Comparison of ENCODE assay signal across 20 cellular contexts in the genomic region with DNA sequence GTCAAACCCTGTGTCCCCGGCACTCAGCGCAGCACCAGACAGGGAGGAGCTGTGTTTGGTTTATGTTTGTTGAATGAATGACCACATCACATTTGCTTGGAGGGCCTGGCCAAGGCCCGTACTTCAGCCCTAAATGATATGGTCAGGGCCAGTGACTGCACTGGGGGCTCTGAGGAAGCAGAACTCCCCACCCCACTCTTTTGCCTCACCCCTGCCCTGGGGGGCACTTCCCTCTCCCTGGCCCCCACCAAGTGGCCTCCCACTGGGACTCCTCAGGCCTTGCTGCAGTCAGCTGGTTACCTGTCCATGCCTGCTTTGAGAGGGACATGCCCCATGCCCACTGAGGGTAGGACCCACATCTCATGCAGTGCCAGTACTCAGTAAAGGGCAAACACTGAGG. TPM values are rescaled to one million over a fixed set of nuclear protein-coding genes. Genes with fewer than 3 reads are reported as not detected.
DNase-seq lines count a peak whose midpoint lies in the region; ATAC-seq and TF ChIP-seq lines count a peak whose summit lies in the region.
"Had no signal": no experiment of that assay in that cellular context is flagged by ENCODE, and none has a peak within 500 bp of the region (broad histone marks: within the 10 kb centered on the region; RNA-seq: fewer than 3 reads in every experiment).

No MANE protein-coding gene starts in this region.

- H3K9me3 Mint-ChIP-seq in CD4-positive, alpha-beta memory T cell: no peaks in the 10 kb centered on the region
- H3K9me3 Mint-ChIP-seq: CD8-positive, alpha-beta memory T cell; GM23338; stimulated activated effector memory CD8-positive, alpha-beta T cell treated with anti-CD3 and anti-CD28 coated beads, Interleukin-12 subunit alpha, Interleukin-12 subunit beta, amount 100 ng/mL, for 72 hours had no signal

- H3K4me1 ChIP-seq in HEK293 (ENCODE audit: control insufficient read depth, insufficient read depth, low read length): peaks cover 7% of the 10 kb centered on the region
- H3K4me1 ChIP-seq in lower lobe of right lung: peaks cover 49% of the 10 kb centered on the region
- H3K4me1 ChIP-seq in skeletal muscle tissue (ENCODE audit: control insufficient read depth in 3 of 3, insufficient read depth in 3 of 3, low read length in 3 of 3): peaks cover 23 to 57% (median 32%) of the 10 kb centered on the region in 3 donors
- H3K4me1 ChIP-seq in CD4-positive, alpha-beta memory T cell (ENCODE audit: insufficient read depth, low read length): peaks cover 25% of the 10 kb centered on the region

- peak overlapping the region in 1 of 7 donors; percentile 8 for H3K27ac Mint-ChIP-seq in CD4-positive, alpha-beta memory T cell
- H3K27ac Mint-ChIP-seq: activated naive CD8-positive, alpha-beta T cell; GM23338; stimulated activated effector memory CD8-positive, alpha-beta T cell treated with anti-CD3 and anti-CD28 coated beads, Interleukin-12 subunit alpha, Interleukin-12 subunit beta, amount 100 ng/mL, for 72 hours had no signal

- H3K27me3 Mint-ChIP-seq in CD4-positive, alpha-beta memory T cell: no peaks in the 10 kb centered on the region
- H3K27me3 Mint-ChIP-seq: activated naive CD8-positive, alpha-beta T cell; CD8-positive, alpha-beta memory T cell had no signal

- H3K4me1 Mint-ChIP-seq in CD4-positive, alpha-beta memory T cell: peaks cover 10 to 27% (median 18%) of the 10 kb centered on the region in 4 donors

- H3K9ac ChIP-seq in skeletal muscle tissue (ENCODE audit: low read depth in 1 of 3, low read length in 3 of 3): peak overlapping the region in 2 of 3 donors; percentile 33

- H3K27ac ChIP-seq in HEK293 (ENCODE audit: extremely low read depth, low read depth, low read length) (no peak overlapping the region), caudate nucleus (ENCODE audit: low read depth, low read length) (peak overlapping the region; percentile 39), lower lobe of right lung (no peak overlapping the region), skeletal muscle tissue (ENCODE audit: low read depth, low read length) (peak overlapping the region; percentile 40)
- H3K27ac ChIP-seq in CD4-positive, alpha-beta memory T cell (ENCODE audit: low read depth, low read length): no peak overlapping the region
- H3K27ac ChIP-seq: psoas muscle, testis had no signal

- intact Hi-C loops in lower lobe of right lung (cut with DNase I): no loop called here
- intact Hi-C loops in CD4-positive, alpha-beta memory T cell (cut with micrococcal nuclease): loop anchor here (5.0 kb wide), 1 partner anchor 253 kb away; a partner anchor contains a TSS

- TF ChIP-seq CTCF in HEK293 (tag by site-specific recombination; IDR thresholded peaks at IDR 0.05) (no peak), lower lobe of right lung (IDR thresholded peaks at IDR 0.05) (no peak)

- POLR2A ChIA-PET in HEK293 (lab: Yijun Ruan, JAX): interaction anchor here (1.0 to 1.6 kb wide), 3 partner anchors 13 to 17 kb away, joined by 3 to 4 read pairs (median 3); a partner anchor contains a TSS
- POLR2A ChIA-PET in CD4-positive, alpha-beta memory T cell (lab: Charles Lee; ENCODE audit: partially characterized antibody): interaction anchor here (5.0 kb wide), 1 partner anchor 55 kb away, joined by 73 read pairs; a partner anchor contains a TSS

- H3K4me3 ChIP-seq in HEK293 (ENCODE audit: low read depth, low read length) (no peak overlapping the region), lower lobe of right lung (no peak overlapping the region), skeletal muscle tissue (ENCODE audit: low read length in 3 of 3) (no peak overlapping the region)
- H3K4me3 ChIP-seq in CD4-positive, alpha-beta memory T cell (ENCODE audit: low read length in 2 of 2): no peak overlapping the region
- H3K4me3 ChIP-seq: GM23338, psoas muscle, testis had no signal

- ATAC-seq in lower lobe of right lung (no peak), GM21423 (IDR thresholded peaks at IDR 0.05; ENCODE audit: unreplicated experiment) (no peak)
- ATAC-seq: GM23338; psoas muscle; stimulated activated effector memory CD8-positive, alpha-beta T cell treated with anti-CD3 and anti-CD28 coated beads, Interleukin-12 subunit alpha, Interleukin-12 subunit beta, amount 100 ng/mL, for 72 hours had no signal

- CTCF ChIA-PET in HEK293 (lab: Yijun Ruan, JAX): interaction anchor here (0.7 to 10.8 kb wide), 4 partner anchors 14 to 54 kb away, joined by 3 to 133 read pairs (median 10); a partner anchor contains a TSS
- CTCF ChIA-PET in CD4-positive, alpha-beta memory T cell (lab: Charles Lee; ENCODE audit: partially characterized antibody): interaction anchor here (0.9 to 4.9 kb wide), 2 partner anchors 12 to 56 kb away, joined by 4 to 64 read pairs; a partner anchor contains a TSS

- DNase-seq in caudate nucleus (lab: John Stamatoyannopoulos, UW): no peak
- DNase-seq in lower lobe of right lung: peak; percentile 32
- DNase-seq in CD4-positive, alpha-beta memory T cell: no peak
- no peak for DNase-seq in A172 (ENCODE audit: low spot score)
- DNase-seq: activated T-cell treated with anti-CD3 and anti-CD28 coated beads for 4 hours; DMS 273 treated with DMSO at 0.1 percent for 48 hours; kidney glomerular epithelial cell; NCI-H510A; psoas muscle; stimulated activated CD4-positive, alpha-beta T cell treated with anti-CD3 and anti-CD28 coated beads, Interleukin-2, amount 100 ng/mL, for 48 hours; testis had no signal

- H3K36me3 ChIP-seq in HEK293 (ENCODE audit: control insufficient read depth in 2 of 2, insufficient read depth in 1 of 2, low read length in 2 of 2): peaks cover 0 to 21% of the 10 kb centered on the region in 2 experiments; a peak in 2 of 3 replicates
- peaks cover 5% of the 10 kb centered on the region for H3K36me3 ChIP-seq in lower lobe of right lung
- no peaks in the 10 kb centered on the region for H3K36me3 ChIP-seq in skeletal muscle tissue (ENCODE audit: control insufficient read depth in 3 of 3, insufficient read depth in 3 of 3, low read length in 3 of 3)
- no peaks in the 10 kb centered on the region for H3K36me3 ChIP-seq in CD4-positive, alpha-beta memory T cell (ENCODE audit: insufficient read depth, low read length)

- H3K9me3 ChIP-seq in HEK293 (ENCODE audit: control insufficient read depth, insufficient read depth, low read depth, low read length) (no peaks in the 10 kb centered on the region), lower lobe of right lung (no peaks in the 10 kb centered on the region), skeletal muscle tissue (ENCODE audit: control insufficient read depth in 3 of 3, low read length in 3 of 3) (no peaks in the 10 kb centered on the region)
- no peaks in the 10 kb centered on the region for H3K9me3 ChIP-seq in CD4-positive, alpha-beta memory T cell (ENCODE audit: control insufficient read depth in 1 of 2, low read length in 2 of 2)
- H3K9me3 ChIP-seq: psoas muscle, testis had no signal

- no peaks in the 10 kb centered on the region for H3K27me3 ChIP-seq in lower lobe of right lung (ENCODE audit: low read depth)
- H3K27me3 ChIP-seq in skeletal muscle tissue (ENCODE audit: control insufficient read depth in 3 of 3, insufficient read depth in 3 of 3, low read length in 3 of 3): no peaks in the 10 kb centered on the region
- H3K27me3 ChIP-seq in CD4-positive, alpha-beta memory T cell (ENCODE audit: insufficient read depth, low read length): no peaks in the 10 kb centered on the region
- H3K27me3 ChIP-seq: testis had no signal

- no peak overlapping the region for H3K4me3 Mint-ChIP-seq in CD4-positive, alpha-beta memory T cell
- H3K4me3 Mint-ChIP-seq: activated naive CD8-positive, alpha-beta T cell; GM23338; stimulated activated effector memory CD8-positive, alpha-beta T cell treated with anti-CD3 and anti-CD28 coated beads, Interleukin-12 subunit alpha, Interleukin-12 subunit beta, amount 100 ng/mL, for 72 hours had no signal

- peaks cover 3 to 4% of the 10 kb centered on the region in 2 donors for H3K36me3 Mint-ChIP-seq in CD4-positive, alpha-beta memory T cell

TF ChIP-seq in HEK293, 187 proteins besides CTCF, POLR2A, EP300 and RAD21:
- TF ChIP-seq GLIS1 (tag by site-specific recombination; IDR thresholded peaks at IDR 0.05) (peak; percentile 72), ZNF785 (tag by site-specific recombination; IDR thresholded peaks at IDR 0.05) (no peak)

RNA-seq across cellular contexts. Expression of a gene that starts 2.9 kb away (rescaled TPM):
- total RNA-seq in lower lobe of right lung (33.2 TPM), skeletal muscle tissue (9.4 TPM)
- total RNA-seq in CD4-positive, alpha-beta memory T cell: 10 to 100 TPM; 15.7 to 17.3 TPM
- 10 to 100 TPM; 16.3 to 31.5 TPM for polyA plus RNA-seq in CD4-positive, alpha-beta memory T cell
- 108 and 110 TPM in 2 replicates for total RNA-seq in A172 (2014; rRNA removed; shearing (Covaris generic))

RNA-seq across cellular contexts. Expression of a gene that starts 16.6 kb away (rescaled TPM):
- total RNA-seq in lower lobe of right lung (3.9 TPM), skeletal muscle tissue (not detected)
- total RNA-seq in CD4-positive, alpha-beta memory T cell: not detected
- polyA plus RNA-seq in CD4-positive, alpha-beta memory T cell: under 1 TPM in 1 of 2 donors, not detected in 1; 0.15 TPM
- total RNA-seq in A172 (2014; rRNA removed; shearing (Covaris generic)): 0.67 TPM in 1 of 2 replicates, not detected in the other
- polyA plus RNA-seq: CD8-positive, alpha-beta memory T cell had no signal

RNA-seq across cellular contexts. Expression of a gene that starts 21.9 kb away (rescaled TPM):
- total RNA-seq in lower lobe of right lung (76.2 TPM), skeletal muscle tissue (46.4 TPM)
- 10 to 100 TPM; 52.2 to 56.7 TPM for total RNA-seq in CD4-positive, alpha-beta memory T cell
- 1 to 10 TPM in 1 of 2 donors, under 1 TPM in 1; 0.56 to 1.9 TPM for polyA plus RNA-seq in CD4-positive, alpha-beta memory T cell
- total RNA-seq in A172 (2014; rRNA removed; shearing (Covaris generic)): 94.1 and 129 TPM in 2 replicates

RNA-seq across cellular contexts. Expression of a gene that starts 31.5 kb away (rescaled TPM):
- 97.7 TPM for total RNA-seq in lower lobe of right lung
- 28.7 TPM for total RNA-seq in skeletal muscle tissue
- 100 to 1,000 TPM; 410 to 420 TPM for total RNA-seq in CD4-positive, alpha-beta memory T cell
- 10 to 100 TPM; 25.9 to 55.9 TPM for polyA plus RNA-seq in CD4-positive, alpha-beta memory T cell
- total RNA-seq in A172 (2014; rRNA removed; shearing (Covaris generic)): 63.0 and 65.5 TPM in 2 replicates

RNA-seq across cellular contexts. Expression of a gene that starts 32.2 kb away (rescaled TPM):
- total RNA-seq in lower lobe of right lung (36.9 TPM), skeletal muscle tissue (14.6 TPM)
- total RNA-seq in CD4-positive, alpha-beta memory T cell: not detected
- under 1 TPM in 1 of 2 donors, not detected in 1; 0.22 TPM for polyA plus RNA-seq in CD4-positive, alpha-beta memory T cell
- not detected in 2 replicates for total RNA-seq in A172 (2014; rRNA removed; shearing (Covaris generic))
- total RNA-seq: CD8-positive, alpha-beta memory T cell; LHCN-M2; T-helper 2 cell treated with Interferon-gamma antibody and Interleukin-4, amounts not matched to agents 100 ng/mL and 5 ng/mL, for 36 hours had no signal
- polyA plus RNA-seq: CD8-positive, alpha-beta memory T cell had no signal

Comparison
In these comparisons a context has a peak if more than half of its experiments do, and no peak if none do; other contexts are left out.
1. H3K27ac ChIP-seq: peak in caudate nucleus (single experiment) and skeletal muscle tissue (single experiment); none in HEK293 (single experiment), lower lobe of right lung (single experiment) and CD4-positive, alpha-beta memory T cell (single experiment).